1 cellular context compared by ENCODE assay signal in genomic region chr18:57586243-57587049, GRCh38.
A peak's percentile ranks its signal among the peaks of the same experiment; 100 is the strongest.
TF ChIP-seq lines count a peak whose summit lies in the region.

TSS of gene FECH (minus strand) at chr18:57586702. CDS start at chr18:57586620, 82 bp downstream.

TF ChIP-seq in HepG2, 621 proteins besides CTCF, POLR2A, EP300 and RAD21 (continued from another document and continues in another):
- TF ChIP-seq GLI4 (CRISPR knock-in tag; IDR thresholded peaks at IDR 0.05; ENCODE audit: borderline replicate concordance) (peak; percentile 52; the same call in 1 of the 2 replicates), ISL2 (CRISPR knock-in tag; IDR thresholded peaks at IDR 0.05) (no peak), ZNF552 (CRISPR knock-in tag; IDR thresholded peaks at IDR 0.05; ENCODE audit: borderline replicate concordance) (no peak), XBP1 (CRISPR knock-in tag; IDR thresholded peaks at IDR 0.05) (no peak), GATA4 (IDR thresholded peaks at IDR 0.05; ENCODE audit: borderline replicate concordance, low read depth) (no peak), SCMH1 (CRISPR knock-in tag; IDR thresholded peaks at IDR 0.05; ENCODE audit: borderline replicate concordance) (no peak), THAP9 (CRISPR knock-in tag; IDR thresholded peaks at IDR 0.05; ENCODE audit: borderline replicate concordance) (no peak), ZNF136 (CRISPR knock-in tag; IDR thresholded peaks at IDR 0.05; ENCODE audit: low read depth) (no peak), ZBTB44 (CRISPR knock-in tag; IDR thresholded peaks at IDR 0.05) (no peak), TAF1 (CRISPR knock-in tag; IDR thresholded peaks at IDR 0.05) (peak; percentile 80), ZNF598 (CRISPR knock-in tag; IDR thresholded peaks at IDR 0.05; ENCODE audit: borderline replicate concordance) (0 out of 2 replicates have a peak, but pooled peaks have one; percentile 61), ATF7-NPFF (CRISPR knock-in tag; IDR thresholded peaks at IDR 0.05; ENCODE audit: low read depth) (peak; percentile 73; the same call in 1 of the 2 replicates), CREB1 (IDR thresholded peaks at IDR 0.05) (no peak), CREB1 (CRISPR knock-in tag; IDR thresholded peaks at IDR 0.05) (no peak), ZNF589 (CRISPR knock-in tag; conservative IDR thresholded peaks at IDR 0.05) (0 out of 2 replicates have a peak, but pooled peaks have one; percentile 59), ZNF646 (CRISPR knock-in tag; IDR thresholded peaks at IDR 0.05) (no peak), SMAD1 (CRISPR knock-in tag; IDR thresholded peaks at IDR 0.05; ENCODE audit: borderline replicate concordance, low read depth) (no peak), SP5 (CRISPR knock-in tag; IDR thresholded peaks at IDR 0.05; ENCODE audit: borderline replicate concordance, low read depth) (no peak)
- TF ChIP-seq, protein P1, sequence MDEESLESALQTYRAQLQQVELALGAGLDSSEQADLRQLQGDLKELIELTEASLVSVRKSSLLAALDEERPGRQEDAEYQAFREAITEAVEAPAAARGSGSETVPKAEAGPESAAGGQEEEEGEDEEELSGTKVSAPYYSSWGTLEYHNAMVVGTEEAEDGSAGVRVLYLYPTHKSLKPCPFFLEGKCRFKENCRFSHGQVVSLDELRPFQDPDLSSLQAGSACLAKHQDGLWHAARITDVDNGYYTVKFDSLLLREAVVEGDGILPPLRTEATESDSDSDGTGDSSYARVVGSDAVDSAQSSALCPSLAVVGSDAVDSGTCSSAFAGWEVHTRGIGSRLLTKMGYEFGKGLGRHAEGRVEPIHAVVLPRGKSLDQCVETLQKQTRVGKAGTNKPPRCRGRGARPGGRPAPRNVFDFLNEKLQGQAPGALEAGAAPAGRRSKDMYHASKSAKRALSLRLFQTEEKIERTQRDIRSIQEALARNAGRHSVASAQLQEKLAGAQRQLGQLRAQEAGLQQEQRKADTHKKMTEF (CRISPR knock-in tag; IDR thresholded peaks at IDR 0.05): peak; percentile 48; the same call in 1 of the 2 replicates
- TF ChIP-seq, protein P2, sequence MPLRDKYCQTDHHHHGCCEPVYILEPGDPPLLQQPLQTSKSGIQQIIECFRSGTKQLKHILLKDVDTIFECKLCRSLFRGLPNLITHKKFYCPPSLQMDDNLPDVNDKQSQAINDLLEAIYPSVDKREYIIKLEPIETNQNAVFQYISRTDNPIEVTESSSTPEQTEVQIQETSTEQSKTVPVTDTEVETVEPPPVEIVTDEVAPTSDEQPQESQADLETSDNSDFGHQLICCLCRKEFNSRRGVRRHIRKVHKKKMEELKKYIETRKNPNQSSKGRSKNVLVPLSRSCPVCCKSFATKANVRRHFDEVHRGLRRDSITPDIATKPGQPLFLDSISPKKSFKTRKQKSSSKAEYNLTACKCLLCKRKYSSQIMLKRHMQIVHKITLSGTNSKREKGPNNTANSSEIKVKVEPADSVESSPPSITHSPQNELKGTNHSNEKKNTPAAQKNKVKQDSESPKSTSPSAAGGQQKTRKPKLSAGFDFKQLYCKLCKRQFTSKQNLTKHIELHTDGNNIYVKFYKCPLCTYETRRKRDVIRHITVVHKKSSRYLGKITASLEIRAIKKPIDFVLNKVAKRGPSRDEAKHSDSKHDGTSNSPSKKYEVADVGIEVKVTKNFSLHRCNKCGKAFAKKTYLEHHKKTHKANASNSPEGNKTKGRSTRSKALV (CRISPR knock-in tag; IDR thresholded peaks at IDR 0.05): peak; percentile 68; the same call in 1 of the 2 replicates
- TF ChIP-seq, protein P3, sequence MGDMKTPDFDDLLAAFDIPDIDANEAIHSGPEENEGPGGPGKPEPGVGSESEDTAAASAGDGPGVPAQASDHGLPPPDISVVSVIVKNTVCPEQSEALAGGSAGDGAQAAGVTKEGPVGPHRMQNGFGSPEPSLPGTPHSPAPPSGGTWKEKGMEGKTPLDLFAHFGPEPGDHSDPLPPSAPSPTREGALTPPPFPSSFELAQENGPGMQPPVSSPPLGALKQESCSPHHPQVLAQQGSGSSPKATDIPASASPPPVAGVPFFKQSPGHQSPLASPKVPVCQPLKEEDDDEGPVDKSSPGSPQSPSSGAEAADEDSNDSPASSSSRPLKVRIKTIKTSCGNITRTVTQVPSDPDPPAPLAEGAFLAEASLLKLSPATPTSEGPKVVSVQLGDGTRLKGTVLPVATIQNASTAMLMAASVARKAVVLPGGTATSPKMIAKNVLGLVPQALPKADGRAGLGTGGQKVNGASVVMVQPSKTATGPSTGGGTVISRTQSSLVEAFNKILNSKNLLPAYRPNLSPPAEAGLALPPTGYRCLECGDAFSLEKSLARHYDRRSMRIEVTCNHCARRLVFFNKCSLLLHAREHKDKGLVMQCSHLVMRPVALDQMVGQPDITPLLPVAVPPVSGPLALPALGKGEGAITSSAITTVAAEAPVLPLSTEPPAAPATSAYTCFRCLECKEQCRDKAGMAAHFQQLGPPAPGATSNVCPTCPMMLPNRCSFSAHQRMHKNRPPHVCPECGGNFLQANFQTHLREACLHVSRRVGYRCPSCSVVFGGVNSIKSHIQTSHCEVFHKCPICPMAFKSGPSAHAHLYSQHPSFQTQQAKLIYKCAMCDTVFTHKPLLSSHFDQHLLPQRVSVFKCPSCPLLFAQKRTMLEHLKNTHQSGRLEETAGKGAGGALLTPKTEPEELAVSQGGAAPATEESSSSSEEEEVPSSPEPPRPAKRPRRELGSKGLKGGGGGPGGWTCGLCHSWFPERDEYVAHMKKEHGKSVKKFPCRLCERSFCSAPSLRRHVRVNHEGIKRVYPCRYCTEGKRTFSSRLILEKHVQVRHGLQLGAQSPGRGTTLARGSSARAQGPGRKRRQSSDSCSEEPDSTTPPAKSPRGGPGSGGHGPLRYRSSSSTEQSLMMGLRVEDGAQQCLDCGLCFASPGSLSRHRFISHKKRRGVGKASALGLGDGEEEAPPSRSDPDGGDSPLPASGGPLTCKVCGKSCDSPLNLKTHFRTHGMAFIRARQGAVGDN (CRISPR knock-in tag; IDR thresholded peaks at IDR 0.05): peak; percentile 88
- TF ChIP-seq, protein P4, sequence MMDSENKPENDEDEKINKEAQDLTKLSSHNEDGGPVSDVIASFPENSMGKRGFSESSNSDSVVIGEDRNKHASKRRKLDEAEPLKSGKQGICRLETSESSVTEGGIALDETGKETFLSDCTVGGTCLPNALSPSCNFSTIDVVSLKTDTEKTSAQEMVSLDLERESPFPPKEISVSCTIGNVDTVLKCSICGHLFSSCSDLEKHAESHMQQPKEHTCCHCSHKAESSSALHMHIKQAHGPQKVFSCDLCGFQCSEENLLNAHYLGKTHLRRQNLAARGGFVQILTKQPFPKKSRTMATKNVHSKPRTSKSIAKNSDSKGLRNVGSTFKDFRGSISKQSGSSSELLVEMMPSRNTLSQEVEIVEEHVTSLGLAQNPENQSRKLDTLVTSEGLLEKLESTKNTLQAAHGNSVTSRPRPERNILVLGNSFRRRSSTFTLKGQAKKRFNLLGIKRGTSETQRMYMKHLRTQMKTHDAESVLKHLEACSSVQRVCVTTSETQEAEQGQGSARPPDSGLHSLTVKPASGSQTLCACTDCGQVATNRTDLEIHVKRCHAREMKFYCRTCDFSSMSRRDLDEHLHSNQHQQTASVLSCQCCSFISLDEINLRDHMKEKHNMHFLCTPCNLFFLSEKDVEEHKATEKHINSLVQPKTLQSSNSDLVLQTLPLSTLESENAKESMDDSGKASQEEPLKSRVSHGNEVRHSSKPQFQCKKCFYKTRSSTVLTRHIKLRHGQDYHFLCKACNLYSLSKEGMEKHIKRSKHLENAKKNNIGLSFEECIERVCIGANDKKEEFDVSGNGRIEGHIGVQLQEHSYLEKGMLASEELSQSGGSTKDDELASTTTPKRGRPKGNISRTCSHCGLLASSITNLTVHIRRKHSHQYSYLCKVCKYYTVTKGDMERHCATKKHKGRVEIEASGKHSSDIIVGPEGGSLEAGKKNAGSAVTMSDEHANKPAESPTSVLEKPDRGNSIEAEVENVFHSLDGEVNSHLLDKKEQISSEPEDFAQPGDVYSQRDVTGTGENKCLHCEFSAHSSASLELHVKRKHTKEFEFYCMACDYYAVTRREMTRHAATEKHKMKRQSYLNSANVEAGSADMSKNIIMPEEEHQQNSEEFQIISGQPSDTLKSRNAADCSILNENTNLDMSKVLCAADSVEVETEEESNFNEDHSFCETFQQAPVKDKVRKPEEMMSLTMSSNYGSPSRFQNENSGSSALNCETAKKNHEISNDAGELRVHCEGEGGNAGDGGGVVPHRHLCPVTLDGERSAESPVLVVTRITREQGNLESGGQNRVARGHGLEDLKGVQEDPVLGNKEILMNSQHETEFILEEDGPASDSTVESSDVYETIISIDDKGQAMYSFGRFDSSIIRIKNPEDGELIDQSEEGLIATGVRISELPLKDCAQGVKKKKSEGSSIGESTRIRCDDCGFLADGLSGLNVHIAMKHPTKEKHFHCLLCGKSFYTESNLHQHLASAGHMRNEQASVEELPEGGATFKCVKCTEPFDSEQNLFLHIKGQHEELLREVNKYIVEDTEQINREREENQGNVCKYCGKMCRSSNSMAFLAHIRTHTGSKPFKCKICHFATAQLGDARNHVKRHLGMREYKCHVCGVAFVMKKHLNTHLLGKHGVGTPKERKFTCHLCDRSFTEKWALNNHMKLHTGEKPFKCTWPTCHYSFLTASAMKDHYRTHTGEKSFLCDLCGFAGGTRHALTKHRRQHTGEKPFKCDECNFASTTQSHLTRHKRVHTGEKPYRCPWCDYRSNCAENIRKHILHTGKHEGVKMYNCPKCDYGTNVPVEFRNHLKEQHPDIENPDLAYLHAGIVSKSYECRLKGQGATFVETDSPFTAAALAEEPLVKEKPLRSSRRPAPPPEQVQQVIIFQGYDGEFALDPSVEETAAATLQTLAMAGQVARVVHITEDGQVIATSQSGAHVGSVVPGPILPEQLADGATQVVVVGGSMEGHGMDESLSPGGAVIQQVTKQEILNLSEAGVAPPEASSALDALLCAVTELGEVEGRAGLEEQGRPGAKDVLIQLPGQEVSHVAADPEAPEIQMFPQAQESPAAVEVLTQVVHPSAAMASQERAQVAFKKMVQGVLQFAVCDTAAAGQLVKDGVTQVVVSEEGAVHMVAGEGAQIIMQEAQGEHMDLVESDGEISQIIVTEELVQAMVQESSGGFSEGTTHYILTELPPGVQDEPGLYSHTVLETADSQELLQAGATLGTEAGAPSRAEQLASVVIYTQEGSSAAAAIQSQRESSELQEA (CRISPR knock-in tag; IDR thresholded peaks at IDR 0.05; ENCODE audit: not compliant biosample characterization): peak; percentile 51
